11 cellular contexts compared by ENCODE assay signal in genomic region chr7:17405786-17406185, GRCh38.
DNase-seq lines count a peak whose midpoint lies in the region; ATAC-seq and TF ChIP-seq lines count a peak whose summit lies in the region.
"Had no signal": no experiment of that assay in that cellular context is flagged by ENCODE, and none has a peak within 500 bp of the region (broad histone marks: within the 10 kb centered on the region; RNA-seq: fewer than 3 reads in every experiment).

No MANE protein-coding gene starts in this region.

- CTCF ChIA-PET in AG04449 (lab: Yijun Ruan, JAX) = interaction anchor here (0.6 to 1.5 kb wide), 2 partner anchors 14 to 233 kb away, joined by 3 read pairs; no protein-coding TSS in a partner anchor

- no peak overlapping the region for H3K4me3 ChIP-seq in AG04449 (ENCODE audit: low read depth, low read length)
- H3K4me3 ChIP-seq: BLaER1 treated with 17β-estradiol and CSF1 and Interleukin-3, amounts not matched to agents 10 nM and 100 nM; uterus had no signal

- TF ChIP-seq CTCF in AG04449 (IDR thresholded peaks at IDR 0.05; ENCODE audit: insufficient read depth, low read length, missing control alignments) = no peak

- intact Hi-C loops in Right ventricle myocardium inferior (cut with DNase I) = no loop called here

- no peak for ATAC-seq in Right ventricle myocardium inferior

- POLR2A ChIA-PET in AG04449 (lab: Yijun Ruan, JAX) = no interaction called here

- peak; percentile 58 for DNase-seq in AG04449 (ENCODE audit: low read depth, low spot score)
- peak; percentile 55 for DNase-seq in HPDE6-E6E7 (ENCODE audit: extremely low spot score)
- DNase-seq in amniotic epithelial cell (ENCODE audit: low read depth) = peak; percentile 98
- peak; percentile 21 for DNase-seq in hepatic stellate cell (ENCODE audit: low spot score)
- DNase-seq in HK-2 (ENCODE audit: unreplicated experiment) = no peak
- DNase-seq in Right ventricle myocardium inferior (ENCODE audit: missing footprints) = no peak
- no peak for DNase-seq in NCI-H2171 (lab: John Stamatoyannopoulos, UW)
- DNase-seq in NCI-H2081 treated with DMSO at 0.1 percent for 48 hours (lab: John Stamatoyannopoulos, UW) = no peak
- DNase-seq: NCI-H2029, uterus had no signal

Comparison
In these comparisons a context has a peak if more than half of its experiments do, and no peak if none do; other contexts are left out.
1. DNase-seq: peak in AG04449 (single experiment), HPDE6-E6E7 (single experiment), amniotic epithelial cell (single experiment) and hepatic stellate cell (single experiment); none in HK-2 (single experiment), Right ventricle myocardium inferior (single experiment), NCI-H2171 (single experiment) and NCI-H2081 treated with DMSO at 0.1 percent for 48 hours (single experiment).